14 cellular contexts compared by ENCODE assay signal in the genomic region with DNA sequence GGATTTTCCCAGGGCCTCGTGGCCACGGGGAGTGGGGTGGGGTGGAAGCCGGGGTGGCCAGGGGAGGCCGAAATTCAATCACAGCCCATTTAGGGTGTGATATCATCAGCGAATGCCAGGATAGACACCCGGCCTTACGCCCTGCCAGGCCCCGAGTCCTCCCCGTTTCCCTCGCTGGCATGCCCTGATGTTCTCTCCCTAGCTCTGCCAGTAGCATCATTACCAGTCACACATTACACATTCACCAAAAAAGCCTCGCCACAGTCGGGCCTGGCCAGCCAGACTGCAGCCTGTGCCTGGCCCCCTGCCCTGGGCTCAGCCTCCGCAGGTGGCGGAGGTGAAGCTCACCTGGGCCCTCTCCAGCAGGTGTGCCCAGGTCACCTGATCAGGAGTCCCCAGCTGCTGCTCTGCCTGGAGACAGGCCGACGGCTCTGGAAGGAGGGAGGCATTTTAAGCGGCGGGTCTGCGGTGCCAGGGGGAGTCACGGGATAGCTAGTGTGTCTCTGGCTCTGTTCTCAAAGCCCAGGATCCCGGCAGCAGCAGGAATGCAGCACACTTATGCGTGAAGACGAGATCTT.
DNase-seq lines count a peak whose midpoint lies in the region; ATAC-seq and TF ChIP-seq lines count a peak whose summit lies in the region.
"Had no signal": no experiment of that assay in that cellular context is flagged by ENCODE, and none has a peak within 500 bp of the region (broad histone marks: within the 10 kb centered on the region; RNA-seq: fewer than 3 reads in every experiment).

No MANE protein-coding gene starts in this region.

- TF ChIP-seq CTCF in osteocyte (IDR thresholded peaks at IDR 0.05): no peak
- no peak for TF ChIP-seq CTCF in body of pancreas (IDR thresholded peaks at IDR 0.05)

- 60 to 61% methylated on average over 14 to 23 of the region's 23 CpGs for WGBS in body of pancreas, 2 donors

- no peaks in the 10 kb centered on the region for H3K27me3 ChIP-seq in body of pancreas

- H3K4me1 ChIP-seq in ES-I3 (ENCODE audit: insufficient read depth, low read length): peaks cover 26% of the 10 kb centered on the region
- H3K4me1 ChIP-seq in body of pancreas: no peaks in the 10 kb centered on the region

- ATAC-seq in Right ventricle myocardium superior (ENCODE audit: poor library complexity) (peak; percentile 32), HG02798 (IDR thresholded peaks at IDR 0.05; ENCODE audit: poor library complexity, unreplicated experiment) (no peak), body of pancreas (no peak)

- H3K9me3 ChIP-seq in ES-I3 (ENCODE audit: control insufficient read depth, insufficient read depth, low read length) (no peaks in the 10 kb centered on the region), body of pancreas (no peaks in the 10 kb centered on the region)
- H3K9me3 ChIP-seq: gastrocnemius medialis had no signal

- DNase-seq in NCI-H2171 (lab: John Stamatoyannopoulos, UW) (peak; percentile 81), Right ventricle myocardium superior (no peak), osteocyte (ENCODE audit: extremely low spot score, unreplicated experiment) (no peak), body of pancreas (no peak)
- DNase-seq in activated T-cell treated with anti-CD3 and anti-CD28 coated beads, Interleukin-2, amount 50 U/mL, for 24 hours: no peak
- DNase-seq: activated CD8-positive, alpha-beta memory T cell treated with anti-CD3 and anti-CD28 coated beads for 24 hours; activated naive CD4-positive, alpha-beta T cell; CD4-positive, CD25-positive, alpha-beta regulatory T cell; effector memory CD4-positive, alpha-beta T cell; gastrocnemius medialis had no signal

- no peaks in the 10 kb centered on the region for H3K36me3 ChIP-seq in ES-I3 (ENCODE audit: insufficient read depth, low read length)
- H3K36me3 ChIP-seq in body of pancreas (replicated peaks in 1 of 2; ENCODE audit: insufficient read depth in 1 of 2, low read depth in 2 of 2): no peaks in the 10 kb centered on the region
- H3K36me3 ChIP-seq: gastrocnemius medialis had no signal

- H3K4me1 Mint-ChIP-seq in osteocyte (ENCODE audit: unreplicated experiment): peaks cover 27% of the 10 kb centered on the region
- H3K4me1 Mint-ChIP-seq in activated T-cell treated with anti-CD3 and anti-CD28 coated beads, Interleukin-2, amount 50 U/mL, for 24 hours (ENCODE audit: low read depth): no peaks in the 10 kb centered on the region
- H3K4me1 Mint-ChIP-seq: CD4-positive, CD25-positive, alpha-beta regulatory T cell had no signal

- no peak overlapping the region for H3K4me3 Mint-ChIP-seq in osteocyte (ENCODE audit: unreplicated experiment)
- H3K4me3 Mint-ChIP-seq in activated T-cell treated with anti-CD3 and anti-CD28 coated beads, Interleukin-2, amount 50 U/mL, for 24 hours: no peak overlapping the region
- H3K4me3 Mint-ChIP-seq: CD4-positive, CD25-positive, alpha-beta regulatory T cell; neural crest cell had no signal

- no peak for TF ChIP-seq POLR2A in body of pancreas (IDR thresholded peaks at IDR 0.05)

- no peaks in the 10 kb centered on the region for H3K27me3 Mint-ChIP-seq in osteocyte (ENCODE audit: unreplicated experiment)
- H3K27me3 Mint-ChIP-seq in activated T-cell treated with anti-CD3 and anti-CD28 coated beads, Interleukin-2, amount 50 U/mL, for 24 hours: peaks cover 11% of the 10 kb centered on the region
- H3K27me3 Mint-ChIP-seq: CD4-positive, CD25-positive, alpha-beta regulatory T cell had no signal

- no peaks in the 10 kb centered on the region for H3K36me3 Mint-ChIP-seq in osteocyte (ENCODE audit: unreplicated experiment)
- no peaks in the 10 kb centered on the region for H3K36me3 Mint-ChIP-seq in activated T-cell treated with anti-CD3 and anti-CD28 coated beads, Interleukin-2, amount 50 U/mL, for 24 hours (ENCODE audit: low read depth)
- H3K36me3 Mint-ChIP-seq: CD4-positive, CD25-positive, alpha-beta regulatory T cell had no signal

- peak overlapping the region; percentile 74 for H3K27ac Mint-ChIP-seq in osteocyte (ENCODE audit: unreplicated experiment)
- H3K27ac Mint-ChIP-seq in activated T-cell treated with anti-CD3 and anti-CD28 coated beads, Interleukin-2, amount 50 U/mL, for 24 hours: no peak overlapping the region
- H3K27ac Mint-ChIP-seq: CD4-positive, CD25-positive, alpha-beta regulatory T cell had no signal

- H3K4me3 ChIP-seq in body of pancreas: no peak overlapping the region
- H3K4me3 ChIP-seq: gastrocnemius medialis, skin epidermis had no signal

- intact Hi-C loops in Right ventricle myocardium superior (cut with DNase I): no loop called here
- intact Hi-C loops in body of pancreas (cut with DNase I): no loop called here

- no peaks in the 10 kb centered on the region for H3K9me3 Mint-ChIP-seq in osteocyte (ENCODE audit: unreplicated experiment)
- H3K9me3 Mint-ChIP-seq in activated T-cell treated with anti-CD3 and anti-CD28 coated beads, Interleukin-2, amount 50 U/mL, for 24 hours: no peaks in the 10 kb centered on the region
- H3K9me3 Mint-ChIP-seq: neural crest cell had no signal

- no peak overlapping the region for H3K27ac ChIP-seq in body of pancreas
- H3K27ac ChIP-seq: skin epidermis had no signal

- peak overlapping the region; percentile 8; the same call in 1 of the 2 replicates for H3K9ac ChIP-seq in ES-I3 (ENCODE audit: low read depth, low read length)
